Comparison of ENCODE assay signal across 10 cellular contexts in genomic region chr10:72688208-72688651, GRCh38. TPM values are rescaled to one million over a fixed set of nuclear protein-coding genes. Genes with fewer than 3 reads are reported as not detected.
DNase-seq lines count a peak whose midpoint lies in the region; ATAC-seq lines count a peak whose summit lies in the region.
"Had no signal": no experiment of that assay in that cellular context is flagged by ENCODE, and none has a peak within 500 bp of the region (broad histone marks: within the 10 kb centered on the region; RNA-seq: fewer than 3 reads in every experiment).

No MANE protein-coding gene starts in this region.

- H4K20me1 ChIP-seq in GM23248 (ENCODE audit: insufficient read depth): no peaks in the 10 kb centered on the region

- H3K9me2 ChIP-seq in GM23248 (ENCODE audit: insufficient read depth): no peaks in the 10 kb centered on the region

- H3K9ac ChIP-seq in GM23248 (no peak overlapping the region), skeletal muscle satellite cell (ENCODE audit: low read depth, low read length) (no peak overlapping the region)

- no peaks in the 10 kb centered on the region for H3K36me3 ChIP-seq in GM23248 (ENCODE audit: low read depth)
- peaks cover 5% of the 10 kb centered on the region for H3K36me3 ChIP-seq in SJSA1
- no peaks in the 10 kb centered on the region for H3K36me3 ChIP-seq in skeletal muscle satellite cell (ENCODE audit: insufficient read depth, low read length)

- H3K27me3 ChIP-seq in GM23248 (replicated peaks; ENCODE audit: insufficient read depth): no peaks in the 10 kb centered on the region
- no peaks in the 10 kb centered on the region for H3K27me3 ChIP-seq in SJSA1 (replicated peaks)
- no peaks in the 10 kb centered on the region for H3K27me3 ChIP-seq in skeletal muscle satellite cell (ENCODE audit: control insufficient read depth, insufficient read depth, low read length)

- in situ Hi-C loops in GM23248 (cut with MboI): no loop called here

- no peaks in the 10 kb centered on the region for H3K9me3 ChIP-seq in GM23248 (ENCODE audit: low read depth)
- H3K9me3 ChIP-seq in SJSA1 (replicated peaks): no peaks in the 10 kb centered on the region
- no peaks in the 10 kb centered on the region for H3K9me3 ChIP-seq in skeletal muscle satellite cell (replicated peaks; ENCODE audit: low read length)

- H3K79me2 ChIP-seq in GM23248 (ENCODE audit: insufficient read depth): peaks cover 8% of the 10 kb centered on the region

- H3K4me1 ChIP-seq in GM23248 (ENCODE audit: insufficient read depth) (peaks cover 13% of the 10 kb centered on the region), SJSA1 (replicated peaks) (peaks cover 17% of the 10 kb centered on the region), skeletal muscle satellite cell (ENCODE audit: control insufficient read depth, insufficient read depth, low read length) (peaks cover 31% of the 10 kb centered on the region)

- no peak overlapping the region for H3K27ac ChIP-seq in GM23248
- H3K27ac ChIP-seq in SJSA1: peak overlapping the region; percentile 64

- DNase-seq in GM23248: peak; percentile 87
- DNase-seq in SJSA1 (ENCODE audit: low read depth in 1 of 2, low spot score in 2 of 2): peak; percentile 58 to 75
- DNase-seq in glomerular visceral epithelial cell (ENCODE audit: extremely low spot score): peak; percentile 91
- DNase-seq in retina: no peak
- DNase-seq in COR-L47 (lab: John Stamatoyannopoulos, UW): no peak
- DNase-seq: H9, T-cell had no signal

- WGBS in GM23248 (ENCODE audit: low coverage in 1 of 2, low lambda C conversion rate in 2 of 2, missing lambda C conversion rate in 2 of 2), 2 experiments: 3 to 6% methylated on average over 2 of the region's 2 CpGs

- H3K4me2 ChIP-seq in GM23248 (ENCODE audit: unreplicated experiment) (no peak overlapping the region), skeletal muscle satellite cell (ENCODE audit: low read length) (peak overlapping the region; percentile 12)

- ATAC-seq in GM21786 (IDR thresholded peaks at IDR 0.05; ENCODE audit: unreplicated experiment) (no peak), HG03571 (IDR thresholded peaks at IDR 0.05; ENCODE audit: unreplicated experiment) (no peak)
- ATAC-seq: T-cell had no signal

- peak overlapping the region; percentile 18; the same call in 1 of the 2 replicates for H3K4me3 ChIP-seq in GM23248
- H3K4me3 ChIP-seq in SJSA1: no peak overlapping the region
- H3K4me3 ChIP-seq in skeletal muscle satellite cell (ENCODE audit: low read length): no peak overlapping the region

- H2AFZ ChIP-seq in GM23248: 0 out of 2 replicates have a peak overlapping the region, but pooled peaks have one; percentile 13

- H3F3A ChIP-seq in GM23248 (ENCODE audit: insufficient read depth): 0 out of 2 replicates have a peak, but pooled peaks cover 4% of the 10 kb centered on the region

RNA-seq across cellular contexts. Expression of gene MCU, which starts 3.7 kb away (rescaled TPM):
- total RNA-seq in GM23248 (2014; rRNA removed; shearing (Covaris generic)): 29.5 and 57.7 TPM in 2 replicates
- 30.9 and 34.0 TPM in 2 replicates for polyA plus RNA-seq in GM23248 (2016; fragmentation: Nextera tagmentation; extraction: Ambion mirVana)
- 35.0 and 59.9 TPM in 2 replicates for total RNA-seq in SJSA1 (2014; rRNA removed; shearing (Covaris generic))
- total RNA-seq in skeletal muscle satellite cell (2012; rRNA removed): 30.9 and 40.0 TPM in 2 replicates

Comparison
In these comparisons a context has a peak if more than half of its experiments do, and no peak if none do; other contexts are left out.
1. DNase-seq: peak in GM23248 (single experiment), SJSA1 (2 of 2) and glomerular visceral epithelial cell (single experiment); none in retina (single experiment) and COR-L47 (single experiment).